In genomic region chr22:30755760-30756124, GRCh38 we compare ENCODE assay signal across 1 cellular context.
TF ChIP-seq lines count a peak whose summit lies in the region.

No MANE protein-coding gene starts in this region.

TF ChIP-seq in HCT116, 20 proteins besides CTCF, POLR2A, EP300 and RAD21 (continued from another document):
- TF ChIP-seq POLR2AphosphoS5 (IDR thresholded peaks at IDR 0.05; ENCODE audit: low read depth, low read length), result no peak
- no peak for TF ChIP-seq YY1 (IDR thresholded peaks at IDR 0.05; ENCODE audit: extremely low read depth, insufficient replicate concordance, low read depth, low read length)
